Comparison of ENCODE assay signal across 12 cellular contexts in the genomic region with DNA sequence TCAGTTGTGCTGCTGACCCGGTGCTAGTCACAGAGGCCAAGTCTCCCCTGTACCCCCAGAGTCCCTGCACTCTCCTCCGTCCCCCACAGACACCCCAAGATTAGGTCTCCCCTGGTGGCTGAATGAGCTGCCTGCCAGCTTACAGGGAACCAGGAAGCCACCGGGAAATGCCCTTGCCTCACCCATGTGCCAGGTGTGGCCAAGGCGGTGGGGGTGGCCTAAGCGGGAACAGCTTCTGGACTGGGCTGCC. TPM values are rescaled to one million over a fixed set of nuclear protein-coding genes. Genes with fewer than 3 reads are reported as not detected.
DNase-seq lines count a peak whose midpoint lies in the region; ATAC-seq and TF ChIP-seq lines count a peak whose summit lies in the region.
"Had no signal": no experiment of that assay in that cellular context is flagged by ENCODE, and none has a peak within 500 bp of the region (broad histone marks: within the 10 kb centered on the region; RNA-seq: fewer than 3 reads in every experiment).

No MANE protein-coding gene starts in this region.

- H3K36me3 ChIP-seq in breast epithelium (no peaks in the 10 kb centered on the region), esophagus squamous epithelium (no peaks in the 10 kb centered on the region), prostate gland (no peaks in the 10 kb centered on the region), vagina (no peaks in the 10 kb centered on the region)

- TF ChIP-seq POLR2A in breast epithelium (IDR thresholded peaks at IDR 0.05) (no peak), esophagus squamous epithelium (IDR thresholded peaks at IDR 0.05) (no peak), prostate gland (IDR thresholded peaks at IDR 0.05) (no peak), vagina (IDR thresholded peaks at IDR 0.05) (no peak)

- intact Hi-C loops in breast epithelium (cut with DNase I; ENCODE audit: low total_unique reads) = no loop called here
- intact Hi-C loops in MCF 10A (cut with micrococcal nuclease) = no loop called here
- intact Hi-C loops in esophagus squamous epithelium (cut with DNase I) = no loop called here
- intact Hi-C loops in prostate gland (cut with DNase I) = no loop called here
- intact Hi-C loops in vagina (cut with DNase I) = no loop called here

- TF ChIP-seq CTCF in breast epithelium (IDR thresholded peaks at IDR 0.05) (peak in 2 of 3 donors; percentile 6 to 20), MCF 10A (IDR thresholded peaks at IDR 0.05; ENCODE audit: unreplicated experiment) (no peak), esophagus squamous epithelium (IDR thresholded peaks at IDR 0.05) (peak in 3 of 6 experiments; percentile 22 to 66 (median 33)), prostate gland (IDR thresholded peaks at IDR 0.05) (peak in 1 of 4 experiments; percentile 32), vagina (IDR thresholded peaks at IDR 0.05) (no peak)

- peaks cover 8 to 13% of the 10 kb centered on the region in 2 donors for H3K4me1 ChIP-seq in breast epithelium
- peaks cover 53 to 100% (median 98%) of the 10 kb centered on the region in 3 donors for H3K4me1 ChIP-seq in esophagus squamous epithelium
- peaks cover 7% of the 10 kb centered on the region for H3K4me1 ChIP-seq in prostate gland (replicated peaks)
- peaks cover 100% of the 10 kb centered on the region for H3K4me1 ChIP-seq in vagina
- H3K4me1 ChIP-seq: parathyroid adenoma had no signal

- H3K9me3 ChIP-seq in breast epithelium (no peaks in the 10 kb centered on the region), esophagus squamous epithelium (no peaks in the 10 kb centered on the region), prostate gland (no peaks in the 10 kb centered on the region), vagina (no peaks in the 10 kb centered on the region)

- peaks cover 11% of the 10 kb centered on the region for H3K4me1 Mint-ChIP-seq in MCF 10A (ENCODE audit: insufficient read depth, unreplicated experiment)

- H3K27ac ChIP-seq in breast epithelium (peak overlapping the region; percentile 88 to 95), esophagus squamous epithelium (peak overlapping the region; percentile 80 to 97 (median 90)), prostate gland (peak overlapping the region; percentile 36 to 58), vagina (peak overlapping the region; percentile 82)
- H3K27ac ChIP-seq: parathyroid adenoma had no signal

- 100% methylated on average over 1 of the region's 5 CpGs; no CpG with 5 or more reads in 1 of the 2 donors for WGBS in esophagus squamous epithelium, 2 donors
- 71% methylated on average over 5 of the region's 5 CpGs for WGBS in prostate gland

- POLR2A ChIA-PET in MCF 10A (lab: Yijun Ruan, JAX) = no interaction called here

- H3K27ac Mint-ChIP-seq in MCF 10A (ENCODE audit: low read depth, unreplicated experiment) = no peak overlapping the region

- no peaks in the 10 kb centered on the region for H3K9me3 Mint-ChIP-seq in MCF 10A (ENCODE audit: unreplicated experiment)
- H3K9me3 Mint-ChIP-seq: activated T-helper 1 cell treated with anti-CD3 and anti-CD28 coated beads, Interleukin-12 subunit alpha, Interleukin-12 subunit beta, Interleukin-2, Interleukin-4 antibody, amounts not matched to agents 30 ng/mL and 10 ng/mL and 1 ng/mL, durations not matched to agents 14 hours and 24 hours and 36 hours; stimulated activated naive CD8-positive, alpha-beta T cell treated with anti-CD3 and anti-CD28 coated beads, Interleukin-15, Interleukin-2, amounts not matched to agents 100 ng/mL and 50 ng/mL, for 24 hours had no signal

- CTCF ChIA-PET in MCF 10A (lab: Yijun Ruan, JAX) = no interaction called here

- H3K36me3 Mint-ChIP-seq in MCF 10A (ENCODE audit: insufficient read depth, unreplicated experiment) = peaks cover 5% of the 10 kb centered on the region

- H3K4me3 Mint-ChIP-seq in MCF 10A (ENCODE audit: unreplicated experiment) = no peak overlapping the region
- H3K4me3 Mint-ChIP-seq: activated T-helper 1 cell treated with anti-CD3 and anti-CD28 coated beads, Interleukin-12 subunit alpha, Interleukin-12 subunit beta, Interleukin-2, Interleukin-4 antibody, amounts not matched to agents 30 ng/mL and 10 ng/mL and 1 ng/mL, durations not matched to agents 14 hours and 24 hours and 36 hours; stimulated activated naive CD8-positive, alpha-beta T cell treated with anti-CD3 and anti-CD28 coated beads, Interleukin-15, Interleukin-2, amounts not matched to agents 100 ng/mL and 50 ng/mL, for 24 hours had no signal

- ATAC-seq in GM21619 (IDR thresholded peaks at IDR 0.05; ENCODE audit: unreplicated experiment) = no peak
- no peak for ATAC-seq in GM19035 (IDR thresholded peaks at IDR 0.05; ENCODE audit: unreplicated experiment)

- H3K4me3 ChIP-seq in breast epithelium = no peak overlapping the region
- H3K4me3 ChIP-seq in esophagus squamous epithelium = no peak overlapping the region
- no peak overlapping the region for H3K4me3 ChIP-seq in prostate gland
- no peak overlapping the region for H3K4me3 ChIP-seq in vagina

- DNase-seq in breast epithelium (ENCODE audit: low spot score in 2 of 2) (no peak), MCF 10A (ENCODE audit: unreplicated experiment) (no peak), esophagus squamous epithelium (lab: John Stamatoyannopoulos, UW) (no peak), prostate gland (ENCODE audit: low spot score) (no peak), vagina (ENCODE audit: extremely low spot score in 2 of 2) (no peak), AG08395 (ENCODE audit: low spot score) (no peak)
- DNase-seq: activated CD4-positive, alpha-beta T cell treated with anti-CD3 and anti-CD28 coated beads for 1 hour had no signal

- no peaks in the 10 kb centered on the region for H3K27me3 Mint-ChIP-seq in MCF 10A (ENCODE audit: insufficient read depth, unreplicated experiment)
- H3K27me3 Mint-ChIP-seq: stimulated activated naive CD8-positive, alpha-beta T cell treated with anti-CD3 and anti-CD28 coated beads, Interleukin-15, Interleukin-2, amounts not matched to agents 100 ng/mL and 50 ng/mL, for 24 hours had no signal

- H3K27me3 ChIP-seq in breast epithelium (no peaks in the 10 kb centered on the region), esophagus squamous epithelium (no peaks in the 10 kb centered on the region), prostate gland (replicated peaks; ENCODE audit: insufficient read depth) (no peaks in the 10 kb centered on the region), vagina (no peaks in the 10 kb centered on the region)

- BruUV-seq in MCF 10A (replicated peaks; lab: Mats Ljungman, UMichigan) = no TSS peak

RNA-seq across cellular contexts. Expression of gene HSPG2, which starts 32.7 kb away (rescaled TPM):
- 100 to 1,000 TPM in 1 of 3 donors, 10 to 100 TPM in 2; 48.3 to 219 (median 95.0) TPM for total RNA-seq in breast epithelium
- 51.2 and 58.9 TPM in 2 replicates for total RNA-seq in MCF 10A (2022)
- 100 to 1,000 TPM in 1 of 4 donors, 10 to 100 TPM in 3; 44.9 to 107 (median 54.2) TPM for total RNA-seq in esophagus squamous epithelium
- 100 to 1,000 TPM; 135 to 257 TPM for total RNA-seq in prostate gland
- total RNA-seq in vagina = 179 TPM

Comparison
In these comparisons a context has a peak if more than half of its experiments do, and no peak if none do; other contexts are left out.
1. CTCF ChIP-seq: peak in breast epithelium (2 of 3); none in MCF 10A (single experiment) and vagina (0 of 3).
2. Peak in every context shown above with its lines, with median percentiles within 50 percentile points of each other: H3K27ac ChIP-seq.